Comparison of ENCODE assay signal across 24 cellular contexts in the genomic region with DNA sequence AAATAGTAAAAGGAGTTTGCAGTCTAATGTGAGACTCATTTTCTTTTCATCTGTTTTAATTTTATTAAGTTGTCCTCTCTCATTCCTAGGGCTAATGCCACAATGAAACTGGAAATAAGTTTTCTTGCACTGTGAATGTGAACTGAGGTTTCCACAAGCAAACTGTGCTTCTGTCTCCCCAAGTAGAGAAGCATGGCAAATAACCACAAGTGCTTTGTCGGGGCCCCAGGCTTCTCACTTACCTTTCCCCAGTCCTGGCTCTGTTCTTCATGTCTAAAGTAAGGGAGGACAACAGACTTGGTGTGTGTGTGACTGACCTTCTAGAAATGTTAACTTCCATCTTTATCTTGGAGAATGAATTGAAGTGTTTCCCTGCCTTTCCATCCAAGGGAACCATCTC.
DNase-seq lines count a peak whose midpoint lies in the region; ATAC-seq and TF ChIP-seq lines count a peak whose summit lies in the region.
"Had no signal": no experiment of that assay in that cellular context is flagged by ENCODE, and none has a peak within 500 bp of the region (broad histone marks: within the 10 kb centered on the region; RNA-seq: fewer than 3 reads in every experiment).

No MANE protein-coding gene starts in this region.

- peaks cover 33% of the 10 kb centered on the region for H3K4me1 ChIP-seq in GM23338 (ENCODE audit: insufficient read depth)
- H3K4me1 ChIP-seq in stomach = peaks cover 5 to 61% (median 30%) of the 10 kb centered on the region in 4 donors
- peaks cover 23% of the 10 kb centered on the region for H3K4me1 ChIP-seq in mucosa of descending colon (ENCODE audit: low read depth)

- no peaks in the 10 kb centered on the region for H3K36me3 Mint-ChIP-seq in GM23338 (ENCODE audit: low read depth)

- H3K36me3 ChIP-seq in GM23338 (ENCODE audit: insufficient read depth) = 0 out of 2 replicates have a peak, but pooled peaks cover 4% of the 10 kb centered on the region
- H3K36me3 ChIP-seq in stomach = no peaks in the 10 kb centered on the region
- H3K36me3 ChIP-seq in mucosa of descending colon (ENCODE audit: low read depth) = no peaks in the 10 kb centered on the region
- H3K36me3 ChIP-seq: gastrocnemius medialis, left ventricle myocardium inferior, tibial nerve had no signal

- no peak overlapping the region; the same call in 2 of the 3 replicates for H3K4me3 Mint-ChIP-seq in GM23338
- H3K4me3 Mint-ChIP-seq: activated CD4-positive, alpha-beta memory T cell treated with anti-CD3 and anti-CD28 coated beads, Interleukin-2, amount 10 ng/mL, durations not matched to agents 7 days and 5 days; IgD-negative memory B cell; T-cell had no signal

- peaks cover 26% of the 10 kb centered on the region for H3K27me3 ChIP-seq in GM23338 (ENCODE audit: insufficient read depth)
- no peaks in the 10 kb centered on the region for H3K27me3 ChIP-seq in dorsolateral prefrontal cortex
- no peaks in the 10 kb centered on the region for H3K27me3 ChIP-seq in stomach
- H3K27me3 ChIP-seq: gastrocnemius medialis, tibial nerve had no signal

- H3K27ac ChIP-seq in GM23338 (ENCODE audit: low read depth) (no peak overlapping the region), dorsolateral prefrontal cortex (peak overlapping the region in 42 of 59 donors; percentile 4 to 92 (median 82)), stomach (peak overlapping the region in 3 of 5 donors; percentile 11 to 61 (median 25))
- H3K27ac ChIP-seq: A549, gastrocnemius medialis, left ventricle myocardium inferior, tibial nerve, VCaP had no signal

- H3K4me1 Mint-ChIP-seq in GM23338 = peaks cover 43% of the 10 kb centered on the region

- peaks cover 2% of the 10 kb centered on the region; the same call in 1 of the 3 replicates for H3K9me3 Mint-ChIP-seq in GM23338
- H3K9me3 Mint-ChIP-seq: activated CD4-positive, alpha-beta memory T cell treated with anti-CD3 and anti-CD28 coated beads, Interleukin-2, amount 10 ng/mL, durations not matched to agents 7 days and 5 days; IgD-negative memory B cell; T-cell had no signal

- ATAC-seq in GM23338 (no peak), mucosa of descending colon (no peak)
- ATAC-seq: A549, gastrocnemius medialis, T-cell had no signal

- WGBS in stomach, 5 donors = 56 to 91% (median 75%) methylated on average over 1 of the region's 1 CpG

- no peak overlapping the region for H3K27ac Mint-ChIP-seq in GM23338
- H3K27ac Mint-ChIP-seq: activated CD4-positive, alpha-beta memory T cell treated with anti-CD3 and anti-CD28 coated beads, Interleukin-2, amount 10 ng/mL, durations not matched to agents 7 days and 5 days had no signal

- TF ChIP-seq CTCF in GM23338 (conservative IDR thresholded peaks at IDR 0.05; ENCODE audit: low read depth in 2 of 2) (no peak), dorsolateral prefrontal cortex (IDR thresholded peaks at IDR 0.05 in 54 of 56, conservative IDR thresholded peaks at IDR 0.05 in 2 of 56; ENCODE audit: low read depth in 1 of 56, partially characterized antibody in 56 of 56) (no peak), stomach (IDR thresholded peaks at IDR 0.05) (no peak), mucosa of descending colon (IDR thresholded peaks at IDR 0.05) (no peak)

- H3K9me2 ChIP-seq in GM23338 (ENCODE audit: insufficient read depth) = no peaks in the 10 kb centered on the region

- H3K79me2 ChIP-seq in GM23338 (replicated peaks; ENCODE audit: insufficient read depth) = 0 out of 2 replicates have a peak, but pooled peaks cover 3% of the 10 kb centered on the region

- intact Hi-C loops in dorsolateral prefrontal cortex (cut with DNase I) = loop anchor here in 1 of 2 donors (10.0 kb wide), 1 partner anchor 74 kb away; no protein-coding TSS in a partner anchor
- intact Hi-C loops in stomach (cut with DNase I; ENCODE audit: low total_unique reads) = no loop called here
- intact Hi-C loops in mucosa of descending colon (cut with DNase I, micrococcal nuclease) = no loop called here

- peaks cover 22% of the 10 kb centered on the region for H3K27me3 Mint-ChIP-seq in GM23338 (ENCODE audit: insufficient read depth, low read depth, poor library complexity)
- H3K27me3 Mint-ChIP-seq: activated CD4-positive, alpha-beta memory T cell treated with anti-CD3 and anti-CD28 coated beads, Interleukin-2, amount 10 ng/mL, durations not matched to agents 7 days and 5 days; IgD-negative memory B cell; T-cell had no signal

- peaks cover 5% of the 10 kb centered on the region; the same call in 1 of the 2 replicates for H4K20me1 ChIP-seq in GM23338 (replicated peaks; ENCODE audit: insufficient read depth)

- no peak overlapping the region for H2AFZ ChIP-seq in GM23338

- H3F3A ChIP-seq in GM23338 (replicated peaks; ENCODE audit: low read depth) = no peaks in the 10 kb centered on the region

- TF ChIP-seq POLR2A in stomach (IDR thresholded peaks at IDR 0.05) = no peak

- no peak for TF ChIP-seq EP300 in stomach (IDR thresholded peaks at IDR 0.05)

- H3K4me3 ChIP-seq in GM23338 (no peak overlapping the region), dorsolateral prefrontal cortex (no peak overlapping the region), stomach (no peak overlapping the region), mucosa of descending colon (no peak overlapping the region)
- H3K4me3 ChIP-seq: A549, gastrocnemius medialis, left ventricle myocardium inferior, tibial nerve had no signal

- peak overlapping the region; percentile 73 for H3K4me2 ChIP-seq in GM23338
- H3K4me2 ChIP-seq: A549 had no signal

- DNase-seq in NCI-H748 (lab: John Stamatoyannopoulos, UW; ENCODE audit: unreplicated experiment) = peak; percentile 37
- DNase-seq in NCI-H748 treated with DMSO at 0.1 percent for 48 hours (lab: John Stamatoyannopoulos, UW) = no peak
- no peak for DNase-seq in GM23338 (ENCODE audit: low spot score)
- DNase-seq in dorsolateral prefrontal cortex = no peak
- DNase-seq in stomach = no peak
- no peak for DNase-seq in mucosa of descending colon
- no peak for DNase-seq in NCI-H226
- DNase-seq in stimulated activated CD4-positive, alpha-beta T cell treated with anti-CD3 and anti-CD28 coated beads, Interleukin-12 subunit alpha, Interleukin-12 subunit beta, amount 100 ng/mL, for 4 hours = no peak
- DNase-seq: activated CD4-positive, alpha-beta memory T cell treated with anti-CD3 and anti-CD28 coated beads, Interleukin-2, amount 10 ng/mL, durations not matched to agents 7 days and 5 days; aorta; C1 segment of cervical spinal cord; DMS 273 treated with DMSO at 0.1 percent for 48 hours; gastrocnemius medialis; GDM1; H7; left ventricle myocardium inferior; NCI-H2171; NCI-H82; stimulated activated CD4-positive, alpha-beta T cell treated with anti-CD3 and anti-CD28 coated beads, Interleukin-4, amount 100 ng/mL, for 24 hours; T-cell had no signal

- H3K9me3 ChIP-seq in stomach (no peaks in the 10 kb centered on the region), mucosa of descending colon (no peaks in the 10 kb centered on the region)
- H3K9me3 ChIP-seq: A549, gastrocnemius medialis, left ventricle myocardium inferior, tibial nerve had no signal

TF ChIP-seq in GM23338, 12 proteins besides CTCF, POLR2A, EP300 and RAD21 (continues in another document):
- TF ChIP-seq STAT1 (IDR thresholded peaks at IDR 0.05; ENCODE audit: unreplicated experiment) = no peak
- no peak for TF ChIP-seq EZH2phosphoT487 (IDR thresholded peaks at IDR 0.05; ENCODE audit: unreplicated experiment)
- TF ChIP-seq NANOG (IDR thresholded peaks at IDR 0.05; ENCODE audit: borderline replicate concordance) = no peak
- TF ChIP-seq ETS1 (IDR thresholded peaks at IDR 0.05) = no peak
- no peak for TF ChIP-seq REST (IDR thresholded peaks at IDR 0.05; ENCODE audit: unreplicated experiment)
- no peak for TF ChIP-seq ZNF331 (CRISPR knock-in tag; IDR thresholded peaks at IDR 0.05; ENCODE audit: low read depth)
- TF ChIP-seq CREB1 (CRISPR knock-in tag; IDR thresholded peaks at IDR 0.05; ENCODE audit: low read depth) = no peak
- TF ChIP-seq POLR2AphosphoS5 (IDR thresholded peaks at IDR 0.05; ENCODE audit: low read depth) = no peak
- TF ChIP-seq EZH2 (IDR thresholded peaks at IDR 0.05; ENCODE audit: low read depth, unreplicated experiment) = no peak
- TF ChIP-seq ZNF114 (CRISPR knock-in tag; IDR thresholded peaks at IDR 0.05) = no peak
